In genomic region chr10:44857363-44858016, GRCh38 we compare ENCODE assay signal across 8 cellular contexts. TPM values are rescaled to one million over a fixed set of nuclear protein-coding genes. Genes with fewer than 3 reads are reported as not detected.
DNase-seq lines count a peak whose midpoint lies in the region; ATAC-seq and TF ChIP-seq lines count a peak whose summit lies in the region.

No MANE protein-coding gene starts in this region.

- H3K27ac Mint-ChIP-seq in activated CD4-positive, alpha-beta memory T cell treated with anti-CD3 and anti-CD28 coated beads, Interleukin-2, amount 10 ng/mL, durations not matched to agents 7 days and 5 days, result no peak overlapping the region
- no peak overlapping the region for H3K27ac Mint-ChIP-seq in endothelial cell (ENCODE audit: unreplicated experiment)
- no peak overlapping the region for H3K27ac Mint-ChIP-seq in mesothelial cell of epicardium
- H3K27ac Mint-ChIP-seq in stimulated activated memory B cell treated with anti-CD40 and anti-IgM and Interleukin-4, amounts not matched to agents 10 μg/mL and 1 μg/mL and 100 μg/mL, for 72 hours, result no peak overlapping the region

- POLR2A ChIA-PET in activated CD4-positive, alpha-beta memory T cell treated with anti-CD3 and anti-CD28 coated beads, Interleukin-2, amount 10 ng/mL, durations not matched to agents 7 days and 5 days (lab: Charles Lee), result no interaction called here

- peaks cover 3% of the 10 kb centered on the region for H3K27me3 Mint-ChIP-seq in activated CD4-positive, alpha-beta memory T cell treated with anti-CD3 and anti-CD28 coated beads, Interleukin-2, amount 10 ng/mL, durations not matched to agents 7 days and 5 days
- H3K27me3 Mint-ChIP-seq in endothelial cell (ENCODE audit: unreplicated experiment) (peaks cover 8% of the 10 kb centered on the region), mesothelial cell of epicardium (ENCODE audit: low read depth) (peaks cover 9% of the 10 kb centered on the region)
- peaks cover 18% of the 10 kb centered on the region for H3K27me3 Mint-ChIP-seq in stimulated activated memory B cell treated with anti-CD40 and anti-IgM and Interleukin-4, amounts not matched to agents 10 μg/mL and 1 μg/mL and 100 μg/mL, for 72 hours

- CTCF ChIA-PET in activated CD4-positive, alpha-beta memory T cell treated with anti-CD3 and anti-CD28 coated beads, Interleukin-2, amount 10 ng/mL, durations not matched to agents 7 days and 5 days (lab: Charles Lee), result interaction anchor here (0.6 to 1.9 kb wide), 9 partner anchors 9 to 1459 kb away, joined by 3 to 5 read pairs (median 4); no protein-coding TSS in a partner anchor

- no peaks in the 10 kb centered on the region for H3K9me3 Mint-ChIP-seq in activated CD4-positive, alpha-beta memory T cell treated with anti-CD3 and anti-CD28 coated beads, Interleukin-2, amount 10 ng/mL, durations not matched to agents 7 days and 5 days
- no peaks in the 10 kb centered on the region for H3K9me3 Mint-ChIP-seq in endothelial cell (ENCODE audit: unreplicated experiment)
- H3K9me3 Mint-ChIP-seq in mesothelial cell of epicardium, result no peaks in the 10 kb centered on the region
- no peaks in the 10 kb centered on the region for H3K9me3 Mint-ChIP-seq in stimulated activated memory B cell treated with anti-CD40 and anti-IgM and Interleukin-4, amounts not matched to agents 10 μg/mL and 1 μg/mL and 100 μg/mL, for 72 hours

- peak; percentile 88 for TF ChIP-seq CTCF in endothelial cell (IDR thresholded peaks at IDR 0.05; ENCODE audit: unreplicated experiment)
- peak; percentile 91 for TF ChIP-seq CTCF in mesothelial cell of epicardium (IDR thresholded peaks at IDR 0.05; ENCODE audit: unreplicated experiment)

- H3K36me3 Mint-ChIP-seq in activated CD4-positive, alpha-beta memory T cell treated with anti-CD3 and anti-CD28 coated beads, Interleukin-2, amount 10 ng/mL, durations not matched to agents 7 days and 5 days (ENCODE audit: low read depth), result no peaks in the 10 kb centered on the region
- H3K36me3 Mint-ChIP-seq in endothelial cell (ENCODE audit: low read depth, unreplicated experiment), result no peaks in the 10 kb centered on the region
- H3K36me3 Mint-ChIP-seq in mesothelial cell of epicardium, result no peaks in the 10 kb centered on the region
- no peaks in the 10 kb centered on the region for H3K36me3 Mint-ChIP-seq in stimulated activated memory B cell treated with anti-CD40 and anti-IgM and Interleukin-4, amounts not matched to agents 10 μg/mL and 1 μg/mL and 100 μg/mL, for 72 hours

- ATAC-seq in HG02642 (IDR thresholded peaks at IDR 0.05; ENCODE audit: poor library complexity, unreplicated experiment), result peak; percentile 69
- ATAC-seq in stimulated activated memory B cell treated with anti-CD40 and anti-IgM and Interleukin-4, amounts not matched to agents 10 μg/mL and 1 μg/mL and 100 μg/mL, for 72 hours, result peak; percentile 61

- DNase-seq in NCI-H2227 (lab: John Stamatoyannopoulos, UW; ENCODE audit: unreplicated experiment), result peak; percentile 6
- DNase-seq in NCI-H2227 treated with DMSO at 0.1 percent for 48 hours (lab: John Stamatoyannopoulos, UW), result no peak
- peak; percentile 11 for DNase-seq in NCI-H446 treated with DMSO at 0.1 percent for 48 hours (lab: John Stamatoyannopoulos, UW)
- peak; percentile 57 for DNase-seq in activated CD4-positive, alpha-beta memory T cell treated with anti-CD3 and anti-CD28 coated beads, Interleukin-2, amount 10 ng/mL, durations not matched to agents 7 days and 5 days
- peak; percentile 81 for DNase-seq in endothelial cell (ENCODE audit: low spot score)
- peak in 1 of 2 experiments; percentile 77 for DNase-seq in mesothelial cell of epicardium (ENCODE audit: low spot score in 2 of 2, unreplicated experiment in 2 of 2)

- H3K4me3 Mint-ChIP-seq in activated CD4-positive, alpha-beta memory T cell treated with anti-CD3 and anti-CD28 coated beads, Interleukin-2, amount 10 ng/mL, durations not matched to agents 7 days and 5 days, result no peak overlapping the region
- H3K4me3 Mint-ChIP-seq in endothelial cell (ENCODE audit: unreplicated experiment) (no peak overlapping the region), mesothelial cell of epicardium (no peak overlapping the region)
- H3K4me3 Mint-ChIP-seq in stimulated activated memory B cell treated with anti-CD40 and anti-IgM and Interleukin-4, amounts not matched to agents 10 μg/mL and 1 μg/mL and 100 μg/mL, for 72 hours, result no peak overlapping the region

- peaks cover under 1% of the 10 kb centered on the region for H3K4me1 Mint-ChIP-seq in activated CD4-positive, alpha-beta memory T cell treated with anti-CD3 and anti-CD28 coated beads, Interleukin-2, amount 10 ng/mL, durations not matched to agents 7 days and 5 days
- no peaks in the 10 kb centered on the region for H3K4me1 Mint-ChIP-seq in endothelial cell (ENCODE audit: unreplicated experiment)
- H3K4me1 Mint-ChIP-seq in mesothelial cell of epicardium, result peaks cover 7% of the 10 kb centered on the region
- no peaks in the 10 kb centered on the region for H3K4me1 Mint-ChIP-seq in stimulated activated memory B cell treated with anti-CD40 and anti-IgM and Interleukin-4, amounts not matched to agents 10 μg/mL and 1 μg/mL and 100 μg/mL, for 72 hours

RNA-seq across cellular contexts. Expression of gene TMEM72, which starts 53.6 kb away (rescaled TPM):
- total RNA-seq in activated CD4-positive, alpha-beta memory T cell treated with anti-CD3 and anti-CD28 coated beads, Interleukin-2, amount 10 ng/mL, durations not matched to agents 7 days and 5 days, result not detected
- total RNA-seq in endothelial cell (ENCODE audit: unreplicated experiment), result not detected
- 0.67 to 0.71 TPM (median 0.68 TPM) in 3 replicates for total RNA-seq in mesothelial cell of epicardium
